In genomic region chr15:64503197-64503596, GRCh38 we compare ENCODE assay signal across 8 cellular contexts. TPM values are rescaled to one million over a fixed set of nuclear protein-coding genes. Genes with fewer than 3 reads are reported as not detected.
A peak's percentile ranks its signal among the peaks of the same experiment; 100 is the strongest.
DNase-seq lines count a peak whose midpoint lies in the region; ATAC-seq and TF ChIP-seq lines count a peak whose summit lies in the region.

No MANE protein-coding gene starts in this region.

- no peak overlapping the region for H3K4me3 ChIP-seq in WERI-Rb-1 (ENCODE audit: low read depth, low read length)
- H3K4me3 ChIP-seq in stomach smooth muscle (ENCODE audit: low read length in 2 of 2), result peak overlapping the region; percentile 17 to 49

- no peaks in the 10 kb centered on the region for H3K27me3 Mint-ChIP-seq in activated CD4-positive, alpha-beta T cell treated with anti-CD3 and anti-CD28 coated beads, Interleukin-2, amount 10 ng/mL, durations not matched to agents 24 days and 14 days

- H3K36me3 ChIP-seq in WERI-Rb-1, result peaks cover 63% of the 10 kb centered on the region
- peaks cover 6 to 9% of the 10 kb centered on the region in 2 donors for H3K36me3 ChIP-seq in stomach smooth muscle (ENCODE audit: control insufficient read depth in 2 of 2, insufficient read depth in 2 of 2, low read length in 2 of 2)

- intact Hi-C loops in activated CD4-positive, alpha-beta T cell treated with anti-CD3 and anti-CD28 coated beads, Interleukin-2, amount 10 ng/mL, durations not matched to agents 24 days and 14 days (cut with micrococcal nuclease), result loop anchor here (5.0 kb wide), 1 partner anchor 41 kb away; the partner anchor contains the start of gene ZNF609

- TF ChIP-seq CTCF in WERI-Rb-1 (IDR thresholded peaks at IDR 0.05; ENCODE audit: low read depth, low read length), result no peak

- H3K9me3 ChIP-seq in WERI-Rb-1 (ENCODE audit: severe bottlenecking) (no peaks in the 10 kb centered on the region), stomach smooth muscle (ENCODE audit: control insufficient read depth in 2 of 2, low read length in 2 of 2) (no peaks in the 10 kb centered on the region)

- peak overlapping the region; percentile 89 for H3K27ac Mint-ChIP-seq in activated CD4-positive, alpha-beta T cell treated with anti-CD3 and anti-CD28 coated beads, Interleukin-2, amount 10 ng/mL, durations not matched to agents 24 days and 14 days

- ATAC-seq in GM21723 (IDR thresholded peaks at IDR 0.05; ENCODE audit: unreplicated experiment), result no peak

- peaks cover 36% of the 10 kb centered on the region for H3K4me1 ChIP-seq in stomach smooth muscle (ENCODE audit: control insufficient read depth, insufficient read depth, low read length)

- H3K9me3 Mint-ChIP-seq in activated CD4-positive, alpha-beta T cell treated with anti-CD3 and anti-CD28 coated beads, Interleukin-2, amount 10 ng/mL, durations not matched to agents 24 days and 14 days, result no peaks in the 10 kb centered on the region

- peak overlapping the region; percentile 40 to 55 for H3K9ac ChIP-seq in stomach smooth muscle (ENCODE audit: low read length in 2 of 2)

- H3K4me3 Mint-ChIP-seq in activated CD4-positive, alpha-beta T cell treated with anti-CD3 and anti-CD28 coated beads, Interleukin-2, amount 10 ng/mL, durations not matched to agents 24 days and 14 days, result peak overlapping the region; percentile 48

- H3K36me3 Mint-ChIP-seq in activated CD4-positive, alpha-beta T cell treated with anti-CD3 and anti-CD28 coated beads, Interleukin-2, amount 10 ng/mL, durations not matched to agents 24 days and 14 days (ENCODE audit: low read depth), result peaks cover 52% of the 10 kb centered on the region

- H3K27ac ChIP-seq in WERI-Rb-1 (peak overlapping the region; percentile 80), stomach smooth muscle (ENCODE audit: low read length) (peak overlapping the region; percentile 50)

- H3K27me3 ChIP-seq in WERI-Rb-1 (ENCODE audit: insufficient read depth, low read depth, severe bottlenecking), result no peaks in the 10 kb centered on the region
- no peaks in the 10 kb centered on the region for H3K27me3 ChIP-seq in stomach smooth muscle (ENCODE audit: control insufficient read depth in 1 of 2, insufficient read depth in 2 of 2, low read length in 2 of 2)

- DNase-seq in activated CD4-positive, alpha-beta T cell treated with anti-CD3 and anti-CD28 coated beads, Interleukin-2, amount 10 ng/mL, durations not matched to agents 24 days and 14 days, result peak; percentile 66
- no peak for DNase-seq in activated CD4-positive, alpha-beta T cell treated with anti-CD3 and anti-CD28 coated beads for 4 hours
- peak; percentile 79 for DNase-seq in WERI-Rb-1
- DNase-seq in iPS-NIHi7 (ENCODE audit: extremely low spot score), result peak; percentile 20
- DNase-seq in activated CD8-positive, alpha-beta memory T cell treated with anti-CD3 and anti-CD28 coated beads for 24 hours, result no peak
- DNase-seq in RKO (ENCODE audit: low spot score), result no peak

- H3K4me1 Mint-ChIP-seq in activated CD4-positive, alpha-beta T cell treated with anti-CD3 and anti-CD28 coated beads, Interleukin-2, amount 10 ng/mL, durations not matched to agents 24 days and 14 days, result peaks cover 72% of the 10 kb centered on the region

RNA-seq across cellular contexts. Expression of gene ZNF609, which starts 42.8 kb away (rescaled TPM):
- 62.4 and 63.9 TPM in 2 replicates for total RNA-seq in activated CD4-positive, alpha-beta T cell treated with anti-CD3 and anti-CD28 coated beads, Interleukin-2, amount 10 ng/mL, durations not matched to agents 24 days and 14 days

Comparison
In these comparisons a context has a peak if more than half of its experiments do, and no peak if none do; other contexts are left out.
1. DNase-seq: peak in activated CD4-positive, alpha-beta T cell treated with anti-CD3 and anti-CD28 coated beads, Interleukin-2, amount 10 ng/mL, durations not matched to agents 24 days and 14 days (single experiment), WERI-Rb-1 (single experiment) and iPS-NIHi7 (single experiment); none in activated CD4-positive, alpha-beta T cell treated with anti-CD3 and anti-CD28 coated beads for 4 hours (0 of 2), activated CD8-positive, alpha-beta memory T cell treated with anti-CD3 and anti-CD28 coated beads for 24 hours (single experiment) and RKO (single experiment).